20 cellular contexts compared by ENCODE assay signal in the genomic region with DNA sequence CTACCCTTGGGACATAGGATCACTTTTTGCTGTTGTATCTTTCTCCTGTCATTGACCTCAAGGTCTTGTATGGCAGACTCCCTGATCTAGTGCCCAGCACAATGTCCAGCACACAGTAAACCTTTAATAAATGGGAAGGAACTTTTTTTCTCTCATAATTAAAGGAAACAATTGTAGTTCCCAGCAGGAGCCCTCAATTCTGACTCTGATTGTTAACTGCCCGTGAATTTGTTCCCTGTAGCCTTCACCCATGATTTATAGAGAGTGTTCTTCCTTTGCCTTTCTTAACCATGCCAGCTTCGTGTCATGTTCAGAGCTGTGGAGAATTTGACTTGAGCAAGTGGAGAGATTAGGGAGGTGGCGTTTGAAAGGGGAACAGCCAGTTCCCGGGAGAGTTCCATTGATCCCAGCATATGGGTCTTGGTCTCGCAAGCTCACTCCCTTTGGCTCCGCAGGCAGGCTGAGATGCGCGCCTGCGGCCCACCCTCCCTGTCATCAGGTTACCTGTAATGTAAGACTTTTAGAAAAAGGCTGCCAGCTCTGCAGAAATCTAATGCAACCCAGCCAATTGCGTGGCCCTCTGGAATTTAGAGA.
DNase-seq lines count a peak whose midpoint lies in the region; ATAC-seq and TF ChIP-seq lines count a peak whose summit lies in the region.
"Had no signal": no experiment of that assay in that cellular context is flagged by ENCODE, and none has a peak within 500 bp of the region (broad histone marks: within the 10 kb centered on the region; RNA-seq: fewer than 3 reads in every experiment).

No MANE protein-coding gene starts in this region.

- H3K27me3 ChIP-seq in GM23338 (ENCODE audit: insufficient read depth) (no peaks in the 10 kb centered on the region), neural progenitor cell (peaks cover 70% of the 10 kb centered on the region), dorsolateral prefrontal cortex (no peaks in the 10 kb centered on the region)
- H3K27me3 ChIP-seq: MG63 had no signal

- no peak for TF ChIP-seq CTCF in GM23338 (conservative IDR thresholded peaks at IDR 0.05; ENCODE audit: low read depth in 2 of 2)
- TF ChIP-seq CTCF in glutamatergic neuron (IDR thresholded peaks at IDR 0.05; ENCODE audit: partially characterized antibody, unreplicated experiment) = no peak
- no peak for TF ChIP-seq CTCF in neural progenitor cell (IDR thresholded peaks at IDR 0.05)
- no peak for TF ChIP-seq CTCF in dorsolateral prefrontal cortex (IDR thresholded peaks at IDR 0.05 in 54 of 56, conservative IDR thresholded peaks at IDR 0.05 in 2 of 56; ENCODE audit: low read depth in 1 of 56, partially characterized antibody in 56 of 56)

- H4K20me1 ChIP-seq in GM23338 (replicated peaks; ENCODE audit: insufficient read depth) (no peaks in the 10 kb centered on the region), neural progenitor cell (ENCODE audit: low read depth) (no peaks in the 10 kb centered on the region)

- no peaks in the 10 kb centered on the region for H3K9me3 ChIP-seq in neural progenitor cell (ENCODE audit: low read depth)
- H3K9me3 ChIP-seq: MG63 had no signal

- H3K79me2 ChIP-seq in GM23338 (replicated peaks; ENCODE audit: insufficient read depth) (no peaks in the 10 kb centered on the region), neural progenitor cell (ENCODE audit: low read depth) (no peaks in the 10 kb centered on the region)

- H3K27ac Mint-ChIP-seq in GM23338 (no peak overlapping the region), glutamatergic neuron (ENCODE audit: unreplicated experiment) (no peak overlapping the region), neural progenitor cell (no peak overlapping the region)
- H3K27ac Mint-ChIP-seq in effector memory CD8-positive, alpha-beta T cell = no peak overlapping the region

- H3K4me3 Mint-ChIP-seq in GM23338 (no peak overlapping the region), glutamatergic neuron (ENCODE audit: unreplicated experiment) (no peak overlapping the region), neural progenitor cell (no peak overlapping the region)
- H3K4me3 Mint-ChIP-seq in effector memory CD8-positive, alpha-beta T cell = no peak overlapping the region

- H2AFZ ChIP-seq in GM23338 (peak overlapping the region; percentile 70; the same call in 1 of the 2 replicates), neural progenitor cell (replicated peaks) (no peak overlapping the region)
- H2AFZ ChIP-seq: GM23248 had no signal

- H3K9ac ChIP-seq in neural progenitor cell = no peak overlapping the region
- H3K9ac ChIP-seq: GM23248, KMS-11 had no signal

- H3K4me1 Mint-ChIP-seq in GM23338 = peaks cover 35% of the 10 kb centered on the region
- H3K4me1 Mint-ChIP-seq in glutamatergic neuron (ENCODE audit: low read depth, unreplicated experiment) = peaks cover 7% of the 10 kb centered on the region
- H3K4me1 Mint-ChIP-seq in neural progenitor cell = peaks cover 3% of the 10 kb centered on the region
- no peaks in the 10 kb centered on the region for H3K4me1 Mint-ChIP-seq in effector memory CD8-positive, alpha-beta T cell (ENCODE audit: low read depth in 2 of 2)

- H3K27me3 Mint-ChIP-seq in GM23338 (ENCODE audit: insufficient read depth, low read depth, poor library complexity) (no peaks in the 10 kb centered on the region), glutamatergic neuron (ENCODE audit: unreplicated experiment) (peaks cover 2% of the 10 kb centered on the region), neural progenitor cell (ENCODE audit: insufficient read depth, low read depth) (peaks cover 18% of the 10 kb centered on the region)
- H3K27me3 Mint-ChIP-seq in effector memory CD8-positive, alpha-beta T cell = no peaks in the 10 kb centered on the region

- no peak overlapping the region for H3K4me3 ChIP-seq in GM23338
- no peak overlapping the region for H3K4me3 ChIP-seq in neural progenitor cell
- H3K4me3 ChIP-seq in dorsolateral prefrontal cortex = no peak overlapping the region
- H3K4me3 ChIP-seq: GM12878, GM23248, MG63 had no signal

- no peak overlapping the region; the same call in 1 of the 2 replicates for H3K4me2 ChIP-seq in GM23338
- H3K4me2 ChIP-seq in neural progenitor cell = no peak overlapping the region
- H3K4me2 ChIP-seq: KMS-11 had no signal

- no peak overlapping the region for H3K27ac ChIP-seq in GM23338 (ENCODE audit: low read depth)
- no peak overlapping the region for H3K27ac ChIP-seq in neural progenitor cell
- H3K27ac ChIP-seq in dorsolateral prefrontal cortex = no peak overlapping the region
- H3K27ac ChIP-seq: GM23248, KMS-11 had no signal

- intact Hi-C loops in dorsolateral prefrontal cortex (cut with DNase I) = no loop called here

- H3K36me3 ChIP-seq in GM23338 (ENCODE audit: insufficient read depth) (no peaks in the 10 kb centered on the region), neural progenitor cell (no peaks in the 10 kb centered on the region)
- H3K36me3 ChIP-seq: MG63 had no signal

- H3F3A ChIP-seq in GM23338 (replicated peaks; ENCODE audit: low read depth) = no peaks in the 10 kb centered on the region
- no peaks in the 10 kb centered on the region for H3F3A ChIP-seq in neural progenitor cell (ENCODE audit: low read depth)

- H3K9me3 Mint-ChIP-seq in GM23338 = no peaks in the 10 kb centered on the region
- peaks cover 1% of the 10 kb centered on the region for H3K9me3 Mint-ChIP-seq in glutamatergic neuron (ENCODE audit: unreplicated experiment)
- no peaks in the 10 kb centered on the region for H3K9me3 Mint-ChIP-seq in neural progenitor cell
- H3K9me3 Mint-ChIP-seq in effector memory CD8-positive, alpha-beta T cell = no peaks in the 10 kb centered on the region

- peaks cover 27% of the 10 kb centered on the region for H3K4me1 ChIP-seq in GM23338 (ENCODE audit: insufficient read depth)
- peaks cover 5% of the 10 kb centered on the region for H3K4me1 ChIP-seq in neural progenitor cell

- no peaks in the 10 kb centered on the region for H3K36me3 Mint-ChIP-seq in GM23338 (ENCODE audit: low read depth)
- H3K36me3 Mint-ChIP-seq in glutamatergic neuron (ENCODE audit: unreplicated experiment) = no peaks in the 10 kb centered on the region
- no peaks in the 10 kb centered on the region for H3K36me3 Mint-ChIP-seq in neural progenitor cell
- no peaks in the 10 kb centered on the region for H3K36me3 Mint-ChIP-seq in effector memory CD8-positive, alpha-beta T cell (ENCODE audit: insufficient read depth)

- peak; percentile 89 for ATAC-seq in GM23338
- ATAC-seq in effector memory CD8-positive, alpha-beta T cell (replicated peaks) = no peak
- no peak for ATAC-seq in GM19467 (IDR thresholded peaks at IDR 0.05; ENCODE audit: unreplicated experiment)
- ATAC-seq: GM12878, HepG2, PC-3 had no signal

- H3K9me2 ChIP-seq in GM23338 (ENCODE audit: insufficient read depth) = no peaks in the 10 kb centered on the region

- DNase-seq in GM23338 (ENCODE audit: low spot score) (peak; percentile 38), NCI-H2171 (lab: John Stamatoyannopoulos, UW) (peak; percentile 78), glutamatergic neuron (peak; percentile 26), neural progenitor cell (ENCODE audit: low spot score) (peak; percentile 17), activated gamma-delta T cell treated with Interleukin-2 at 50 U/mL for 16 hours (no peak), dorsolateral prefrontal cortex (no peak)
- no peak for DNase-seq in effector memory CD8-positive, alpha-beta T cell
- DNase-seq: C1 segment of cervical spinal cord, GDM1, GM23248, MG63, NCI-H1092, NCI-H146, NCI-H2081 treated with DMSO at 0.1 percent for 48 hours, NCI-H526 treated with DMSO at 0.1 percent for 48 hours, PC-3 had no signal

TF ChIP-seq in GM23338, 12 proteins besides CTCF, POLR2A, EP300 and RAD21 (continues in another document):
- TF ChIP-seq, protein P1, sequence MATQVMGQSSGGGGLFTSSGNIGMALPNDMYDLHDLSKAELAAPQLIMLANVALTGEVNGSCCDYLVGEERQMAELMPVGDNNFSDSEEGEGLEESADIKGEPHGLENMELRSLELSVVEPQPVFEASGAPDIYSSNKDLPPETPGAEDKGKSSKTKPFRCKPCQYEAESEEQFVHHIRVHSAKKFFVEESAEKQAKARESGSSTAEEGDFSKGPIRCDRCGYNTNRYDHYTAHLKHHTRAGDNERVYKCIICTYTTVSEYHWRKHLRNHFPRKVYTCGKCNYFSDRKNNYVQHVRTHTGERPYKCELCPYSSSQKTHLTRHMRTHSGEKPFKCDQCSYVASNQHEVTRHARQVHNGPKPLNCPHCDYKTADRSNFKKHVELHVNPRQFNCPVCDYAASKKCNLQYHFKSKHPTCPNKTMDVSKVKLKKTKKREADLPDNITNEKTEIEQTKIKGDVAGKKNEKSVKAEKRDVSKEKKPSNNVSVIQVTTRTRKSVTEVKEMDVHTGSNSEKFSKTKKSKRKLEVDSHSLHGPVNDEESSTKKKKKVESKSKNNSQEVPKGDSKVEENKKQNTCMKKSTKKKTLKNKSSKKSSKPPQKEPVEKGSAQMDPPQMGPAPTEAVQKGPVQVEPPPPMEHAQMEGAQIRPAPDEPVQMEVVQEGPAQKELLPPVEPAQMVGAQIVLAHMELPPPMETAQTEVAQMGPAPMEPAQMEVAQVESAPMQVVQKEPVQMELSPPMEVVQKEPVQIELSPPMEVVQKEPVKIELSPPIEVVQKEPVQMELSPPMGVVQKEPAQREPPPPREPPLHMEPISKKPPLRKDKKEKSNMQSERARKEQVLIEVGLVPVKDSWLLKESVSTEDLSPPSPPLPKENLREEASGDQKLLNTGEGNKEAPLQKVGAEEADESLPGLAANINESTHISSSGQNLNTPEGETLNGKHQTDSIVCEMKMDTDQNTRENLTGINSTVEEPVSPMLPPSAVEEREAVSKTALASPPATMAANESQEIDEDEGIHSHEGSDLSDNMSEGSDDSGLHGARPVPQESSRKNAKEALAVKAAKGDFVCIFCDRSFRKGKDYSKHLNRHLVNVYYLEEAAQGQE (IDR thresholded peaks at IDR 0.05; ENCODE audit: unreplicated experiment) = no peak
- TF ChIP-seq, protein P2, sequence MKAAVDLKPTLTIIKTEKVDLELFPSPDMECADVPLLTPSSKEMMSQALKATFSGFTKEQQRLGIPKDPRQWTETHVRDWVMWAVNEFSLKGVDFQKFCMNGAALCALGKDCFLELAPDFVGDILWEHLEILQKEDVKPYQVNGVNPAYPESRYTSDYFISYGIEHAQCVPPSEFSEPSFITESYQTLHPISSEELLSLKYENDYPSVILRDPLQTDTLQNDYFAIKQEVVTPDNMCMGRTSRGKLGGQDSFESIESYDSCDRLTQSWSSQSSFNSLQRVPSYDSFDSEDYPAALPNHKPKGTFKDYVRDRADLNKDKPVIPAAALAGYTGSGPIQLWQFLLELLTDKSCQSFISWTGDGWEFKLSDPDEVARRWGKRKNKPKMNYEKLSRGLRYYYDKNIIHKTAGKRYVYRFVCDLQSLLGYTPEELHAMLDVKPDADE (IDR thresholded peaks at IDR 0.05) = no peak
- no peak for TF ChIP-seq STAT1 (IDR thresholded peaks at IDR 0.05; ENCODE audit: unreplicated experiment)
- no peak for TF ChIP-seq CREB1 (CRISPR knock-in tag; IDR thresholded peaks at IDR 0.05; ENCODE audit: low read depth)
- TF ChIP-seq JUNB (IDR thresholded peaks at IDR 0.05; ENCODE audit: unreplicated experiment) = no peak
- no peak for TF ChIP-seq POLR2AphosphoS5 (IDR thresholded peaks at IDR 0.05; ENCODE audit: low read depth)
- TF ChIP-seq ZNF114 (CRISPR knock-in tag; IDR thresholded peaks at IDR 0.05) = no peak
- TF ChIP-seq ZNF331 (CRISPR knock-in tag; IDR thresholded peaks at IDR 0.05; ENCODE audit: low read depth) = no peak
- no peak for TF ChIP-seq EZH2 (IDR thresholded peaks at IDR 0.05; ENCODE audit: low read depth, unreplicated experiment)

Comparison
In these comparisons a context has a peak if more than half of its experiments do, and no peak if none do; other contexts are left out.
1. DNase-seq: peak in GM23338 (single experiment), NCI-H2171 (single experiment), glutamatergic neuron (single experiment) and neural progenitor cell (single experiment); none in activated gamma-delta T cell treated with Interleukin-2 at 50 U/mL for 16 hours (single experiment), effector memory CD8-positive, alpha-beta T cell (0 of 3) and dorsolateral prefrontal cortex (0 of 10).